ENCODE assay signal across 2 cellular contexts in the genomic region with DNA sequence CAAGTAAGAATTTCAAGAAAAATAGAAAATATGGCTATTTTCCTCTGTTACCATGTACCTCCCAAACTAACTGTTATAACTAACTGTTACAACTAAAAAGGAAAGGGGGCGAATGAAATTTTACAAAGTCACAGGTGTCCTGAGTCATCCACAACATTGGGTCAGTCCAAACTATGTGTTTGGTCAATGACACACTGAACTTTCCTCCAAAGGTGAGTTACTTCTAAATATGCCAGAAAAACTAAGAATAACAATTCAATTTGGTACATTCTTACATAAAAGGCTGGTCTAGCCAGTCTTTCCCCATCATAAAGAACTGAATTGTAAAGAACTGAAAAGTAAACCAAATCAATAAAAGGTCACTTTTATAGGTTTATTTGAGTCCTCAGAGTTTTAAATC.
TF ChIP-seq lines count a peak whose summit lies in the region.

No MANE protein-coding gene starts in this region.

TF ChIP-seq in HCT116, 20 proteins besides CTCF, POLR2A, EP300 and RAD21:
- TF ChIP-seq EZH2phosphoT487 (IDR thresholded peaks at IDR 0.05; ENCODE audit: borderline replicate concordance), result no peak
- TF ChIP-seq SP1 (IDR thresholded peaks at IDR 0.05; ENCODE audit: low read depth), result no peak

TF ChIP-seq in HepG2, 621 proteins besides CTCF, POLR2A, EP300 and RAD21:
- TF ChIP-seq ETV6 (CRISPR knock-in tag; conservative IDR thresholded peaks at IDR 0.05) (no peak), ZNF563 (CRISPR knock-in tag; IDR thresholded peaks at IDR 0.05) (no peak), ZNF331 (CRISPR knock-in tag; IDR thresholded peaks at IDR 0.05) (no peak), ZFP90 (CRISPR knock-in tag; IDR thresholded peaks at IDR 0.05; ENCODE audit: borderline replicate concordance) (no peak), ZNF335 (CRISPR knock-in tag; IDR thresholded peaks at IDR 0.05) (no peak)
- TF ChIP-seq, protein P1, sequence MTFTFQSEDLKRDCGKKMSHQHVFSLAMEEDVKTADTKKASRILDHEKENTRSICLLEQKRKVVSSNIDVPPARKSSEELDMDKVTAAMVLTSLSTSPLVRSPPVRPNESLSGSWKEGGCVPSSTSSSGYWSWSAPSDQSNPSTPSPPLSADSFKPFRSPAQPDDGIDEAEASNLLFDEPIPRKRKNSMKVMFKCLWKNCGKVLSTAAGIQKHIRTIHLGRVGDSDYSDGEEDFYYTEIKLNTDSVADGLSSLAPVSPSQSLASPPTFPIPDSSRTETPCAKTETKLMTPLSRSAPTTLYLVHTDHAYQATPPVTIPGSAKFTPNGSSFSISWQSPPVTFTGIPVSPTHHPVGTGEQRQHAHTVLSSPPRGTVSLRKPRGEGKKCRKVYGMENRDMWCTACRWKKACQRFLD (CRISPR knock-in tag; IDR thresholded peaks at IDR 0.05; ENCODE audit: borderline replicate concordance), result no peak
- TF ChIP-seq, protein P2, sequence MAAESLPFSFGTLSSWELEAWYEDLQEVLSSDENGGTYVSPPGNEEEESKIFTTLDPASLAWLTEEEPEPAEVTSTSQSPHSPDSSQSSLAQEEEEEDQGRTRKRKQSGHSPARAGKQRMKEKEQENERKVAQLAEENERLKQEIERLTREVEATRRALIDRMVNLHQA (CRISPR knock-in tag; IDR thresholded peaks at IDR 0.05), result no peak
- TF ChIP-seq, protein P3, sequence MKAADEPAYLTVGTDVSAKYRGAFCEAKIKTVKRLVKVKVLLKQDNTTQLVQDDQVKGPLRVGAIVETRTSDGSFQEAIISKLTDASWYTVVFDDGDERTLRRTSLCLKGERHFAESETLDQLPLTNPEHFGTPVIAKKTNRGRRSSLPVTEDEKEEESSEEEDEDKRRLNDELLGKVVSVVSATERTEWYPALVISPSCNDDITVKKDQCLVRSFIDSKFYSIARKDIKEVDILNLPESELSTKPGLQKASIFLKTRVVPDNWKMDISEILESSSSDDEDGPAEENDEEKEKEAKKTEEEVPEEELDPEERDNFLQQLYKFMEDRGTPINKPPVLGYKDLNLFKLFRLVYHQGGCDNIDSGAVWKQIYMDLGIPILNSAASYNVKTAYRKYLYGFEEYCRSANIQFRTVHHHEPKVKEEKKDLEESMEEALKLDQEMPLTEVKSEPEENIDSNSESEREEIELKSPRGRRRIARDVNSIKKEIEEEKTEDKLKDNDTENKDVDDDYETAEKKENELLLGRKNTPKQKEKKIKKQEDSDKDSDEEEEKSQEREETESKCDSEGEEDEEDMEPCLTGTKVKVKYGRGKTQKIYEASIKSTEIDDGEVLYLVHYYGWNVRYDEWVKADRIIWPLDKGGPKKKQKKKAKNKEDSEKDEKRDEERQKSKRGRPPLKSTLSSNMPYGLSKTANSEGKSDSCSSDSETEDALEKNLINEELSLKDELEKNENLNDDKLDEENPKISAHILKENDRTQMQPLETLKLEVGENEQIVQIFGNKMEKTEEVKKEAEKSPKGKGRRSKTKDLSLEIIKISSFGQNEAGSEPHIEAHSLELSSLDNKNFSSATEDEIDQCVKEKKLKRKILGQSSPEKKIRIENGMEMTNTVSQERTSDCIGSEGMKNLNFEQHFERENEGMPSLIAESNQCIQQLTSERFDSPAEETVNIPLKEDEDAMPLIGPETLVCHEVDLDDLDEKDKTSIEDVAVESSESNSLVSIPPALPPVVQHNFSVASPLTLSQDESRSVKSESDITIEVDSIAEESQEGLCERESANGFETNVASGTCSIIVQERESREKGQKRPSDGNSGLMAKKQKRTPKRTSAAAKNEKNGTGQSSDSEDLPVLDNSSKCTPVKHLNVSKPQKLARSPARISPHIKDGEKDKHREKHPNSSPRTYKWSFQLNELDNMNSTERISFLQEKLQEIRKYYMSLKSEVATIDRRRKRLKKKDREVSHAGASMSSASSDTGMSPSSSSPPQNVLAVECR (CRISPR knock-in tag; IDR thresholded peaks at IDR 0.05; ENCODE audit: borderline replicate concordance), result no peak
- TF ChIP-seq, protein P4, sequence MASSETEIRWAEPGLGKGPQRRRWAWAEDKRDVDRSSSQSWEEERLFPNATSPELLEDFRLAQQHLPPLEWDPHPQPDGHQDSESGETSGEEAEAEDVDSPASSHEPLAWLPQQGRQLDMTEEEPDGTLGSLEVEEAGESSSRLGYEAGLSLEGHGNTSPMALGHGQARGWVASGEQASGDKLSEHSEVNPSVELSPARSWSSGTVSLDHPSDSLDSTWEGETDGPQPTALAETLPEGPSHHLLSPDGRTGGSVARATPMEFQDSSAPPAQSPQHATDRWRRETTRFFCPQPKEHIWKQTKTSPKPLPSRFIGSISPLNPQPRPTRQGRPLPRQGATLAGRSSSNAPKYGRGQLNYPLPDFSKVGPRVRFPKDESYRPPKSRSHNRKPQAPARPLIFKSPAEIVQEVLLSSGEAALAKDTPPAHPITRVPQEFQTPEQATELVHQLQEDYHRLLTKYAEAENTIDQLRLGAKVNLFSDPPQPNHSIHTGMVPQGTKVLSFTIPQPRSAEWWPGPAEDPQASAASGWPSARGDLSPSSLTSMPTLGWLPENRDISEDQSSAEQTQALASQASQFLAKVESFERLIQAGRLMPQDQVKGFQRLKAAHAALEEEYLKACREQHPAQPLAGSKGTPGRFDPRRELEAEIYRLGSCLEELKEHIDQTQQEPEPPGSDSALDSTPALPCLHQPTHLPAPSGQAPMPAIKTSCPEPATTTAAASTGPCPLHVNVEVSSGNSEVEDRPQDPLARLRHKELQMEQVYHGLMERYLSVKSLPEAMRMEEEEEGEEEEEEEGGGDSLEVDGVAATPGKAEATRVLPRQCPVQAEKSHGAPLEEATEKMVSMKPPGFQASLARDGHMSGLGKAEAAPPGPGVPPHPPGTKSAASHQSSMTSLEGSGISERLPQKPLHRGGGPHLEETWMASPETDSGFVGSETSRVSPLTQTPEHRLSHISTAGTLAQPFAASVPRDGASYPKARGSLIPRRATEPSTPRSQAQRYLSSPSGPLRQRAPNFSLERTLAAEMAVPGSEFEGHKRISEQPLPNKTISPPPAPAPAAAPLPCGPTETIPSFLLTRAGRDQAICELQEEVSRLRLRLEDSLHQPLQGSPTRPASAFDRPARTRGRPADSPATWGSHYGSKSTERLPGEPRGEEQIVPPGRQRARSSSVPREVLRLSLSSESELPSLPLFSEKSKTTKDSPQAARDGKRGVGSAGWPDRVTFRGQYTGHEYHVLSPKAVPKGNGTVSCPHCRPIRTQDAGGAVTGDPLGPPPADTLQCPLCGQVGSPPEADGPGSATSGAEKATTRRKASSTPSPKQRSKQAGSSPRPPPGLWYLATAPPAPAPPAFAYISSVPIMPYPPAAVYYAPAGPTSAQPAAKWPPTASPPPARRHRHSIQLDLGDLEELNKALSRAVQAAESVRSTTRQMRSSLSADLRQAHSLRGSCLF (CRISPR knock-in tag; IDR thresholded peaks at IDR 0.05; ENCODE audit: borderline replicate concordance), result no peak
TF ChIP-seq in HepG2: peak in this region for 0.
